Comparison of ENCODE assay signal across 17 cellular contexts in genomic region chr17:1995321-1996242, GRCh38. TPM values are rescaled to one million over a fixed set of nuclear protein-coding genes. Genes with fewer than 3 reads are reported as not detected.
A peak's percentile ranks its signal among the peaks of the same experiment; 100 is the strongest.
DNase-seq lines count a peak whose midpoint lies in the region; ATAC-seq, FAIRE-seq and TF ChIP-seq lines count a peak whose summit lies in the region.
"Had no signal": no experiment of that assay in that cellular context is flagged by ENCODE, and none has a peak within 500 bp of the region (broad histone marks: within the 10 kb centered on the region; RNA-seq: fewer than 3 reads in every experiment).

No MANE protein-coding gene starts in this region.

- TF ChIP-seq EP300 in HepG2 (IDR thresholded peaks at IDR 0.05; ENCODE audit: low read depth in 2 of 2, low read length in 2 of 2) (peak in 1 of 2 experiments; percentile 33; a peak in 1 of 4 replicates), HepG2 (CRISPR knock-in tag; IDR thresholded peaks at IDR 0.05; ENCODE audit: borderline replicate concordance) (no peak)

- WGBS in HepG2 (ENCODE audit: low lambda C conversion rate), result 2% methylated on average over 22 of the region's 24 CpGs

- CTCF ChIA-PET in HepG2 (lab: Yijun Ruan, JAX; ENCODE audit: low intra/inter-chr PET ratio, low total read pairs), result no interaction called here

- H3K4me1 Mint-ChIP-seq in T-helper 17 cell, result peaks cover 7% of the 10 kb centered on the region

- peak overlapping the region; percentile 19 for H3K4me3 Mint-ChIP-seq in T-helper 17 cell
- H3K4me3 Mint-ChIP-seq: activated naive CD4-positive, alpha-beta T cell treated with anti-CD3 and anti-CD28 coated beads, Interleukin-2, amount 50 U/mL, for 24 hours had no signal

- peaks cover 36% of the 10 kb centered on the region for H3K27me3 Mint-ChIP-seq in T-helper 17 cell

- H4K20me1 ChIP-seq in HepG2 (ENCODE audit: insufficient read depth, low read length), result no peaks in the 10 kb centered on the region

- H3K9me3 ChIP-seq in T-helper 17 cell (ENCODE audit: control insufficient read depth, low read length, poor library complexity, severe bottlenecking) (no peaks in the 10 kb centered on the region), HepG2 (ENCODE audit: low read length) (no peaks in the 10 kb centered on the region)
- H3K9me3 ChIP-seq: transverse colon had no signal

- H3K27ac ChIP-seq in HepG2 (ENCODE audit: extremely low read length, insufficient read depth, low read length) (no peak overlapping the region), temporal lobe (ENCODE audit: low read depth, low read length) (peak overlapping the region; percentile 36)
- H3K27ac ChIP-seq: transverse colon had no signal

- H3K4me1 ChIP-seq in HepG2 (ENCODE audit: insufficient read depth, low read length), result peaks cover 66% of the 10 kb centered on the region

- H3K36me3 ChIP-seq in HepG2 (replicated peaks in 1 of 2; ENCODE audit: control insufficient read depth in 1 of 2, insufficient read depth in 2 of 2, low read length in 2 of 2), result no peaks in the 10 kb centered on the region
- H3K36me3 ChIP-seq: transverse colon had no signal

- ATAC-seq in T-helper 17 cell (no peak), HepG2 (peak; percentile 44), GM19467 (IDR thresholded peaks at IDR 0.05; ENCODE audit: unreplicated experiment) (no peak), GM21786 (IDR thresholded peaks at IDR 0.05; ENCODE audit: unreplicated experiment) (no peak)
- ATAC-seq: K562 had no signal

- POLR2A ChIA-PET in HepG2 (lab: Yijun Ruan, JAX), result interaction anchor here (0.6 to 3.1 kb wide), 15 partner anchors 15 to 611 kb away, joined by 3 to 18 read pairs (median 4); partner anchors contain the start of genes DPH1 and RTN4RL1

- no peak overlapping the region for H2AFZ ChIP-seq in HepG2 (ENCODE audit: low read length)

- DNase-seq in NCI-H345 (lab: John Stamatoyannopoulos, UW) (peak; percentile 6), NCI-H345 treated with DMSO at 0.1 percent for 48 hours (lab: John Stamatoyannopoulos, UW; ENCODE audit: unreplicated experiment) (no peak), T-helper 17 cell (no peak), HepG2 (ENCODE audit: low spot score) (peak; percentile 71), H4 (ENCODE audit: low spot score) (no peak)
- DNase-seq: activated CD4-positive, alpha-beta T cell treated with anti-CD3 and anti-CD28 coated beads for 1 hour; COR-L47; kidney; NCI-H1436 treated with DMSO at 0.1 percent for 48 hours; NCI-H526 treated with DMSO at 0.1 percent for 48 hours; RPMI8226; transverse colon had no signal

- peak overlapping the region; percentile 16 for H3K9ac ChIP-seq in HepG2 (ENCODE audit: insufficient read depth, low read depth, low read length)

- peak; percentile 93 for FAIRE-seq in HepG2 (lab: Jason Lieb, UNC)
- FAIRE-seq: K562, kidney had no signal

- 0 out of 2 replicates have a peak, but pooled peaks have one; percentile 3 for TF ChIP-seq CTCF in HepG2 (CRISPR knock-in tag; IDR thresholded peaks at IDR 0.05)

- TF ChIP-seq RAD21 in HepG2 (CRISPR knock-in tag; IDR thresholded peaks at IDR 0.05), result no peak

- no peak overlapping the region for H3K27ac Mint-ChIP-seq in T-helper 17 cell
- H3K27ac Mint-ChIP-seq: activated naive CD4-positive, alpha-beta T cell treated with anti-CD3 and anti-CD28 coated beads, Interleukin-2, amount 50 U/mL, for 24 hours had no signal

- TSS peak; percentile 60 for BruUV-seq in HepG2 (replicated peaks; lab: Mats Ljungman, UMichigan)

- H3K27me3 ChIP-seq in HepG2 (ENCODE audit: control insufficient read depth in 1 of 2, insufficient read depth in 2 of 2, low read length in 2 of 2), result peaks cover 0 to 23% of the 10 kb centered on the region in 2 experiments; a peak in 2 of 5 replicates

- H3K4me2 ChIP-seq in HepG2 (ENCODE audit: low read depth, low read length), result peak overlapping the region; percentile 83

- in situ Hi-C loops in HepG2 (cut with HindIII; ENCODE audit: extremely low pct_ligation_motif_present, low pct_unique_long_range_greater_than_20kb), result no loop called here

- peak in 1 of 2 experiments; percentile 49; a peak in 1 of 4 replicates for TF ChIP-seq POLR2A in HepG2 (IDR thresholded peaks at IDR 0.05; ENCODE audit: insufficient read depth in 1 of 2, low read depth in 2 of 2, low read length in 2 of 2)

- peaks cover 7% of the 10 kb centered on the region for H3K36me3 Mint-ChIP-seq in T-helper 17 cell (ENCODE audit: low read depth)

- H3K4me3 ChIP-seq in HepG2 (replicated peaks in 1 of 3; ENCODE audit: insufficient read depth in 1 of 3, low read depth in 2 of 3, low read length in 3 of 3), result peak overlapping the region; percentile 38 to 66 (median 60)
- H3K4me3 ChIP-seq: K562, transverse colon had no signal

- intact Hi-C loops in HepG2 (cut with micrococcal nuclease; ENCODE audit: unreplicated experiment), result no loop called here

- no peaks in the 10 kb centered on the region for H3K79me2 ChIP-seq in HepG2 (ENCODE audit: insufficient read depth, low read length)

RNA-seq across cellular contexts. Expression of gene RTN4RL1, which starts 29.6 kb away (rescaled TPM):
- total RNA-seq in T-helper 17 cell, result under 1 TPM; 0.21 to 0.90 TPM
- total RNA-seq in HepG2 (2016; rRNA removed; fragmentation: Illumina TruSeq; extraction: Trizol), result not detected in 2 replicates
- total RNA-seq in HepG2 (2016; cell fraction: cytosol; rRNA removed; fragmentation: Illumina TruSeq; extraction: Trizol; ENCODE audit: low read depth), result not detected in 2 replicates
- not detected in 2 replicates for total RNA-seq in HepG2 (2016; cell fraction: insoluble cytoplasmic fraction; rRNA removed; fragmentation: Illumina TruSeq; extraction: Trizol)
- not detected in 2 replicates for total RNA-seq in HepG2 (2016; cell fraction: membrane; rRNA removed; fragmentation: Illumina TruSeq; extraction: Trizol)
- total RNA-seq in HepG2 (2016; cell fraction: nucleus; rRNA removed; fragmentation: Illumina TruSeq; extraction: Trizol), result not detected in 2 replicates
- polyA plus RNA-seq in HepG2 (2011; rRNA removed), result 0.01 TPM in 1 of 2 replicates, not detected in the other
- polyA plus RNA-seq in HepG2 (2011; cell fraction: cytosol; rRNA removed), result not detected in 2 replicates
- polyA plus RNA-seq in HepG2 (2011; cell fraction: nucleus; rRNA removed), result not detected in 2 replicates
- polyA plus RNA-seq in HepG2 (2012), result not detected in 2 replicates
- not detected in 2 replicates for polyA plus RNA-seq in HepG2 (2016; cell fraction: cytosol; fragmentation: Illumina TruSeq; extraction: Trizol; ENCODE audit: low read depth)
- not detected in 2 replicates for polyA plus RNA-seq in HepG2 (2016; cell fraction: insoluble cytoplasmic fraction; fragmentation: Illumina TruSeq; extraction: Trizol; ENCODE audit: low read depth)
- polyA plus RNA-seq in HepG2 (2016; cell fraction: membrane; fragmentation: Illumina TruSeq; extraction: Trizol; ENCODE audit: low read depth), result 0.05 TPM in 1 of 2 replicates, not detected in the other
- not detected in 2 replicates for polyA plus RNA-seq in HepG2 (2016; cell fraction: nucleus; fragmentation: Illumina TruSeq; extraction: Trizol; ENCODE audit: insufficient read depth, low read depth)
- polyA minus RNA-seq in HepG2 (2011; rRNA and poly(A)+ RNA removed; ENCODE audit: low replicate concordance), result 0.08 TPM in 1 of 2 replicates, not detected in the other
- not detected in 2 replicates for polyA minus RNA-seq in HepG2 (2011; cell fraction: cytosol; rRNA and poly(A)+ RNA removed)
- not detected in 2 replicates for polyA minus RNA-seq in HepG2 (2011; cell fraction: nucleus; rRNA and poly(A)+ RNA removed)
- 18.2 TPM for total RNA-seq in temporal lobe
- 0.48 and 1.3 TPM in 2 replicates for total RNA-seq in H4 (2014; rRNA removed; shearing (Covaris generic))

RNA-seq across cellular contexts. Expression of gene DPH1, which starts 34.4 kb away (rescaled TPM):
- 10 to 100 TPM; 85.1 to 92.6 TPM for total RNA-seq in T-helper 17 cell
- total RNA-seq in HepG2 (2016; rRNA removed; fragmentation: Illumina TruSeq; extraction: Trizol), result 14.5 and 25.3 TPM in 2 replicates
- 12.1 and 14.2 TPM in 2 replicates for total RNA-seq in HepG2 (2016; cell fraction: cytosol; rRNA removed; fragmentation: Illumina TruSeq; extraction: Trizol; ENCODE audit: low read depth)
- total RNA-seq in HepG2 (2016; cell fraction: insoluble cytoplasmic fraction; rRNA removed; fragmentation: Illumina TruSeq; extraction: Trizol), result 12.8 and 22.5 TPM in 2 replicates
- 10.3 and 14.0 TPM in 2 replicates for total RNA-seq in HepG2 (2016; cell fraction: membrane; rRNA removed; fragmentation: Illumina TruSeq; extraction: Trizol)
- 16.5 and 22.6 TPM in 2 replicates for total RNA-seq in HepG2 (2016; cell fraction: nucleus; rRNA removed; fragmentation: Illumina TruSeq; extraction: Trizol)
- 42.8 and 49.5 TPM in 2 replicates for polyA plus RNA-seq in HepG2 (2011; rRNA removed)
- 18.9 and 24.7 TPM in 2 replicates for polyA plus RNA-seq in HepG2 (2011; cell fraction: cytosol; rRNA removed)
- 184 and 197 TPM in 2 replicates for polyA plus RNA-seq in HepG2 (2011; cell fraction: nucleus; rRNA removed)
- 22.1 and 23.1 TPM in 2 replicates for polyA plus RNA-seq in HepG2 (2012)
- polyA plus RNA-seq in HepG2 (2016; cell fraction: cytosol; fragmentation: Illumina TruSeq; extraction: Trizol; ENCODE audit: low read depth), result 2.9 and 3.9 TPM in 2 replicates
- polyA plus RNA-seq in HepG2 (2016; cell fraction: insoluble cytoplasmic fraction; fragmentation: Illumina TruSeq; extraction: Trizol; ENCODE audit: low read depth), result 12.2 and 15.0 TPM in 2 replicates
- polyA plus RNA-seq in HepG2 (2016; cell fraction: membrane; fragmentation: Illumina TruSeq; extraction: Trizol; ENCODE audit: low read depth), result 3.9 and 4.7 TPM in 2 replicates
- 54.3 and 66.6 TPM in 2 replicates for polyA plus RNA-seq in HepG2 (2016; cell fraction: nucleus; fragmentation: Illumina TruSeq; extraction: Trizol; ENCODE audit: insufficient read depth, low read depth)
- 82.1 and 106 TPM in 2 replicates for polyA minus RNA-seq in HepG2 (2011; rRNA and poly(A)+ RNA removed; ENCODE audit: low replicate concordance)
- 15.1 and 19.0 TPM in 2 replicates for polyA minus RNA-seq in HepG2 (2011; cell fraction: cytosol; rRNA and poly(A)+ RNA removed)
- 33.1 and 46.4 TPM in 2 replicates for polyA minus RNA-seq in HepG2 (2011; cell fraction: nucleus; rRNA and poly(A)+ RNA removed)
- total RNA-seq in temporal lobe, result 23.1 TPM
- 12.3 and 16.5 TPM in 2 replicates for total RNA-seq in H4 (2014; rRNA removed; shearing (Covaris generic))

RNA-seq across cellular contexts. Expression of gene OVCA2, which starts 46.2 kb away (rescaled TPM):
- total RNA-seq in T-helper 17 cell (10 to 100 TPM; 28.4 to 35.2 TPM), HepG2 (2016; rRNA removed; fragmentation: Illumina TruSeq; extraction: Trizol) (28.2 and 28.5 TPM in 2 replicates), temporal lobe (8.4 TPM)
- 14.6 and 20.0 TPM in 2 replicates for total RNA-seq in HepG2 (2016; cell fraction: cytosol; rRNA removed; fragmentation: Illumina TruSeq; extraction: Trizol; ENCODE audit: low read depth)
- 30.5 and 31.5 TPM in 2 replicates for total RNA-seq in HepG2 (2016; cell fraction: insoluble cytoplasmic fraction; rRNA removed; fragmentation: Illumina TruSeq; extraction: Trizol)
- total RNA-seq in HepG2 (2016; cell fraction: membrane; rRNA removed; fragmentation: Illumina TruSeq; extraction: Trizol), result 29.3 and 32.1 TPM in 2 replicates
- 13.5 and 15.0 TPM in 2 replicates for total RNA-seq in HepG2 (2016; cell fraction: nucleus; rRNA removed; fragmentation: Illumina TruSeq; extraction: Trizol)
- 23.7 and 30.7 TPM in 2 replicates for polyA plus RNA-seq in HepG2 (2011; rRNA removed)
- 28.7 and 32.0 TPM in 2 replicates for polyA plus RNA-seq in HepG2 (2011; cell fraction: cytosol; rRNA removed)
- 12.2 and 17.3 TPM in 2 replicates for polyA plus RNA-seq in HepG2 (2011; cell fraction: nucleus; rRNA removed)
- polyA plus RNA-seq in HepG2 (2012), result 7.1 and 10.8 TPM in 2 replicates
- polyA plus RNA-seq in HepG2 (2016; cell fraction: cytosol; fragmentation: Illumina TruSeq; extraction: Trizol; ENCODE audit: low read depth), result 21.4 and 25.7 TPM in 2 replicates
- polyA plus RNA-seq in HepG2 (2016; cell fraction: insoluble cytoplasmic fraction; fragmentation: Illumina TruSeq; extraction: Trizol; ENCODE audit: low read depth), result 30.2 and 32.2 TPM in 2 replicates
- polyA plus RNA-seq in HepG2 (2016; cell fraction: membrane; fragmentation: Illumina TruSeq; extraction: Trizol; ENCODE audit: low read depth), result 25.8 and 29.0 TPM in 2 replicates
- polyA plus RNA-seq in HepG2 (2016; cell fraction: nucleus; fragmentation: Illumina TruSeq; extraction: Trizol; ENCODE audit: insufficient read depth, low read depth), result 19.9 and 28.4 TPM in 2 replicates
- 18.1 and 38.8 TPM in 2 replicates for polyA minus RNA-seq in HepG2 (2011; rRNA and poly(A)+ RNA removed; ENCODE audit: low replicate concordance)
- 2.6 and 5.9 TPM in 2 replicates for polyA minus RNA-seq in HepG2 (2011; cell fraction: cytosol; rRNA and poly(A)+ RNA removed)
- 1.7 TPM in 1 of 2 replicates, not detected in the other for polyA minus RNA-seq in HepG2 (2011; cell fraction: nucleus; rRNA and poly(A)+ RNA removed)
- total RNA-seq in H4 (2014; rRNA removed; shearing (Covaris generic)), result 40.3 and 49.8 TPM in 2 replicates

RNA-seq across cellular contexts. Expression of gene HIC1, which starts 59.3 kb away (rescaled TPM):
- total RNA-seq in T-helper 17 cell, result 1 to 10 TPM; 4.6 to 8.1 TPM
- total RNA-seq in HepG2 (2016; rRNA removed; fragmentation: Illumina TruSeq; extraction: Trizol), result 0.31 TPM in 1 of 2 replicates, not detected in the other
- total RNA-seq in HepG2 (2016; cell fraction: cytosol; rRNA removed; fragmentation: Illumina TruSeq; extraction: Trizol; ENCODE audit: low read depth), result not detected in 2 replicates
- 0.12 and 0.26 TPM in 2 replicates for total RNA-seq in HepG2 (2016; cell fraction: insoluble cytoplasmic fraction; rRNA removed; fragmentation: Illumina TruSeq; extraction: Trizol)
- 0.06 and 0.07 TPM in 2 replicates for total RNA-seq in HepG2 (2016; cell fraction: membrane; rRNA removed; fragmentation: Illumina TruSeq; extraction: Trizol)
- not detected in 2 replicates for total RNA-seq in HepG2 (2016; cell fraction: nucleus; rRNA removed; fragmentation: Illumina TruSeq; extraction: Trizol)
- 0.04 and 0.10 TPM in 2 replicates for polyA plus RNA-seq in HepG2 (2011; rRNA removed)
- 0.09 and 0.12 TPM in 2 replicates for polyA plus RNA-seq in HepG2 (2011; cell fraction: cytosol; rRNA removed)
- 1.1 and 1.2 TPM in 2 replicates for polyA plus RNA-seq in HepG2 (2011; cell fraction: nucleus; rRNA removed)
- polyA plus RNA-seq in HepG2 (2012), result 0.23 and 0.39 TPM in 2 replicates
- not detected in 2 replicates for polyA plus RNA-seq in HepG2 (2016; cell fraction: cytosol; fragmentation: Illumina TruSeq; extraction: Trizol; ENCODE audit: low read depth)
- polyA plus RNA-seq in HepG2 (2016; cell fraction: insoluble cytoplasmic fraction; fragmentation: Illumina TruSeq; extraction: Trizol; ENCODE audit: low read depth), result 0.08 TPM in 1 of 2 replicates, not detected in the other
- 0.06 and 0.09 TPM in 2 replicates for polyA plus RNA-seq in HepG2 (2016; cell fraction: membrane; fragmentation: Illumina TruSeq; extraction: Trizol; ENCODE audit: low read depth)
- polyA plus RNA-seq in HepG2 (2016; cell fraction: nucleus; fragmentation: Illumina TruSeq; extraction: Trizol; ENCODE audit: insufficient read depth, low read depth), result 0.84 TPM in 1 of 2 replicates, not detected in the other
- polyA minus RNA-seq in HepG2 (2011; rRNA and poly(A)+ RNA removed; ENCODE audit: low replicate concordance), result 0.12 and 0.56 TPM in 2 replicates
- polyA minus RNA-seq in HepG2 (2011; cell fraction: cytosol; rRNA and poly(A)+ RNA removed), result not detected in 2 replicates
- 0.12 and 0.13 TPM in 2 replicates for polyA minus RNA-seq in HepG2 (2011; cell fraction: nucleus; rRNA and poly(A)+ RNA removed)
- 2.5 TPM for total RNA-seq in temporal lobe
- total RNA-seq in H4 (2014; rRNA removed; shearing (Covaris generic)), result 0.08 TPM in 1 of 2 replicates, not detected in the other

Comparison
In these comparisons a context has a peak if more than half of its experiments do, and no peak if none do; other contexts are left out.
1. DNase-seq: peak in NCI-H345 (single experiment) and HepG2 (single experiment); none in NCI-H345 treated with DMSO at 0.1 percent for 48 hours (single experiment), T-helper 17 cell (0 of 3) and H4 (single experiment).